ENCODE assay signal across 1 cellular context in the genomic region with DNA sequence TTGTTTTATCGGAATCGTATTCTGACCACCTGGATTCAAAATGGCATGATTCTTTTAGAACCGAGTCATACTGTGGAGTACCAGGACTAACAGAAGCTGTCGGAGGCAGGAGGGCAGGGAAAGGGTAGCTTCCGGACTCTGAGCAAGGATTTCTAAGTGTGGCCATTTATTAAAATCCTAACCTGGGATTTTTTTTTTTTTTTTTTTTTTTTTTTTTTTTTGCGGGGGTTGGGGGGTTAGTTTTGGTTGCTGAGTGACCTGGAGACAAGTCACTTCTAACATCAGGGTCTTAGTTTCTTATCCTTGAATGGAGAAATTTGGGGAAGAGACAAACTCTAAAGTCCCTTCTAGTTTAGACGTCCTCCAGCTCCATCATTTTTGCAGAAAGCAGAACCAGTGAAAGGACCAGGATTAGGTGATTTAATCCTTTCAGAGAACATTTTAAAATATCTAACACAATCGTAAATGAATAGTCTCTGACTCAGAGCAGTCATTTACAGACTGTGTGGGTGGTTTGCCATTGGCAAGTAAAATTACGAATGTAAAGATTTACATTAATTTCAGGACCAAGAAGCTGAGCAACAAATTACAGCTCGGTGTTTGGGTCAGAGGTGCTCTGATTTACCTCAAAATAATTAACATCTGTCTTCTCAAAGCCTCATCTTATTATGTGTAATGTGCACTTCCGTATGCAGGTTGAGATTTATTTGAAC.
A peak's percentile ranks its signal among the peaks of the same experiment; 100 is the strongest.
TF ChIP-seq lines count a peak whose summit lies in the region.

No MANE protein-coding gene starts in this region.

TF ChIP-seq in HEK293, 187 proteins besides CTCF, POLR2A, EP300 and RAD21 (continued from another document):
- TF ChIP-seq, protein P1, sequence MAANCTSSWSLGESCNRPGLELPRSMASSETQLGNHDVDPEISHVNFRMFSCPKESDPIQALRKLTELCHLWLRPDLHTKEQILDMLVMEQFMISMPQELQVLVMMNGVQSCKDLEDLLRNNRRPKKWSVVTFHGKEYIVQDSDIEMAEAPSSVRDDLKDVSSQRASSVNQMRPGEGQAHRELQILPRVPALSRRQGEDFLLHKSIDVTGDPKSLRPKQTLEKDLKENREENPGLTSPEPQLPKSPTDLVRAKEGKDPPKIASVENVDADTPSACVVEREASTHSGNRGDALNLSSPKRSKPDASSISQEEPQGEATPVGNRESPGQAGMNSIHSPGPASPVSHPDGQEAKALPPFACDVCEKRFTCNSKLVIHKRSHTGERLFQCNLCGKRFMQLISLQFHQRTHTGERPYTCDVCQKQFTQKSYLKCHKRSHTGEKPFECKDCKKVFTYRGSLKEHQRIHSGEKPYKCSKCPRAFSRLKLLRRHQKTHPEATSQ (tag by site-specific recombination; IDR thresholded peaks at IDR 0.05) = no peak
- TF ChIP-seq ZNF707 (tag by site-specific recombination; IDR thresholded peaks at IDR 0.05) (no peak), WT1 (tag by site-specific recombination; IDR thresholded peaks at IDR 0.05) (no peak)
- TF ChIP-seq, protein P2, sequence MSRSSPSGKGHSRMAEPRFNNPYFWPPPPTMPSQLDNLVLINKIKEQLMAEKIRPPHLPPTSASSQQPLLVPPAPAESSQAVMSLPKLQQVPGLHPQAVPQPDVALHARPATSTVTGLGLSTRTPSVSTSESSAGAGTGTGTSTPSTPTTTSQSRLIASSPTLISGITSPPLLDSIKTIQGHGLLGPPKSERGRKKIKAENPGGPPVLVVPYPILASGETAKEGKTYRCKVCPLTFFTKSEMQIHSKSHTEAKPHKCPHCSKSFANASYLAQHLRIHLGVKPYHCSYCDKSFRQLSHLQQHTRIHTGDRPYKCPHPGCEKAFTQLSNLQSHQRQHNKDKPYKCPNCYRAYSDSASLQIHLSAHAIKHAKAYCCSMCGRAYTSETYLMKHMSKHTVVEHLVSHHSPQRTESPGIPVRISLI (tag by site-specific recombination; IDR thresholded peaks at IDR 0.05) = peak; percentile 86
